12 cellular contexts compared by ENCODE assay signal in genomic region chr9:3477236-3477834, GRCh38. TPM values are rescaled to one million over a fixed set of nuclear protein-coding genes. Genes with fewer than 3 reads are reported as not detected.
DNase-seq lines count a peak whose midpoint lies in the region; ATAC-seq and TF ChIP-seq lines count a peak whose summit lies in the region.
"Had no signal": no experiment of that assay in that cellular context is flagged by ENCODE, and none has a peak within 500 bp of the region (broad histone marks: within the 10 kb centered on the region; RNA-seq: fewer than 3 reads in every experiment).

No MANE protein-coding gene starts in this region.

- H3K9me3 Mint-ChIP-seq in CD4-positive, alpha-beta T cell, result no peaks in the 10 kb centered on the region
- H3K9me3 Mint-ChIP-seq in nephron progenitor cell (peaks cover 21% of the 10 kb centered on the region), HFFc6 (no peaks in the 10 kb centered on the region; the same call in 1 of the 2 replicates)
- H3K9me3 Mint-ChIP-seq: WTC11 had no signal

- POLR2A ChIA-PET in CD4-positive, alpha-beta T cell (lab: Charles Lee), result interaction anchor here (1.0 to 6.7 kb wide), 6 partner anchors 9 to 633 kb away, joined by 3 to 115 read pairs (median 5); partner anchors contain the start of genes PUM3 and RFX3

- intact Hi-C loops in CD4-positive, alpha-beta T cell (cut with DNase I, micrococcal nuclease), result loop anchor here in 1 of 2 experiments (1.0 kb wide), 1 partner anchor 49 kb away; the partner anchor contains the start of gene RFX3

- no peaks in the 10 kb centered on the region for H3K36me3 ChIP-seq in effector memory CD4-positive, alpha-beta T cell (ENCODE audit: control insufficient read depth, insufficient read depth, low read length)
- H3K36me3 ChIP-seq: ascending aorta, heart right ventricle had no signal

- H3K27me3 Mint-ChIP-seq in CD4-positive, alpha-beta T cell, result no peaks in the 10 kb centered on the region
- H3K27me3 Mint-ChIP-seq in nephron progenitor cell (ENCODE audit: low read depth, poor library complexity), result no peaks in the 10 kb centered on the region
- no peaks in the 10 kb centered on the region; the same call in 1 of the 2 replicates for H3K27me3 Mint-ChIP-seq in HFFc6 (ENCODE audit: insufficient read depth)

- no peaks in the 10 kb centered on the region for H3K27me3 ChIP-seq in CD4-positive, alpha-beta T cell (ENCODE audit: control insufficient read depth, insufficient read depth, low read length)
- no peaks in the 10 kb centered on the region for H3K27me3 ChIP-seq in effector memory CD4-positive, alpha-beta T cell (replicated peaks; ENCODE audit: control insufficient read depth, insufficient read depth, low read length, poor library complexity, severe bottlenecking)
- H3K27me3 ChIP-seq: ascending aorta, heart right ventricle had no signal

- peaks cover 17% of the 10 kb centered on the region for H3K36me3 Mint-ChIP-seq in CD4-positive, alpha-beta T cell (ENCODE audit: low read depth)
- peaks cover 55% of the 10 kb centered on the region for H3K36me3 Mint-ChIP-seq in nephron progenitor cell (ENCODE audit: low read depth)
- peaks cover 15% of the 10 kb centered on the region for H3K36me3 Mint-ChIP-seq in HFFc6 (ENCODE audit: low read depth)
- H3K36me3 Mint-ChIP-seq: WTC11 had no signal

- peak overlapping the region; percentile 54 for H3K4me3 ChIP-seq in effector memory CD4-positive, alpha-beta T cell (ENCODE audit: insufficient read depth, low read depth, low read length, poor library complexity, severe bottlenecking)
- H3K4me3 ChIP-seq: ascending aorta, heart right ventricle had no signal

- no peak for TF ChIP-seq CTCF in CD4-positive, alpha-beta T cell (IDR thresholded peaks at IDR 0.05)
- TF ChIP-seq CTCF in nephron progenitor cell (IDR thresholded peaks at IDR 0.05) (no peak), HFFc6 (IDR thresholded peaks at IDR 0.05) (no peak)

- H3K4me1 Mint-ChIP-seq in CD4-positive, alpha-beta T cell (ENCODE audit: low read depth), result peaks cover 73% of the 10 kb centered on the region
- peaks cover 18% of the 10 kb centered on the region for H3K4me1 Mint-ChIP-seq in nephron progenitor cell
- peaks cover 31% of the 10 kb centered on the region for H3K4me1 Mint-ChIP-seq in HFFc6 (ENCODE audit: low read depth)

- no peak for DNase-seq in CD4-positive, alpha-beta T cell
- DNase-seq in MV-4-11 (lab: John Stamatoyannopoulos, UW) (peak; percentile 5), hypothalamus (lab: John Stamatoyannopoulos, UW) (no peak), nephron progenitor cell (no peak), HFFc6 (no peak), cerebellar cortex (ENCODE audit: low spot score) (no peak)
- DNase-seq in effector memory CD4-positive, alpha-beta T cell, result no peak
- DNase-seq: heart right ventricle, SHP77 treated with DMSO at 0.1 percent for 48 hours had no signal

- ATAC-seq in CD4-positive, alpha-beta T cell (ENCODE audit: poor library complexity), result peak; percentile 32
- peak; percentile 35 for ATAC-seq in GM18867 (IDR thresholded peaks at IDR 0.05; ENCODE audit: unreplicated experiment)
- ATAC-seq: heart right ventricle, WTC11 had no signal

- no peak overlapping the region for H3K27ac ChIP-seq in CD4-positive, alpha-beta T cell (ENCODE audit: low read depth, low read length)
- peak overlapping the region; percentile 74 for H3K27ac ChIP-seq in effector memory CD4-positive, alpha-beta T cell (ENCODE audit: insufficient read depth, low read length, poor library complexity, severe bottlenecking)
- H3K27ac ChIP-seq: ascending aorta had no signal

- no peaks in the 10 kb centered on the region for H3K9me3 ChIP-seq in CD4-positive, alpha-beta T cell (ENCODE audit: control insufficient read depth, low read length)
- H3K9me3 ChIP-seq in effector memory CD4-positive, alpha-beta T cell (ENCODE audit: control insufficient read depth, low read length), result no peaks in the 10 kb centered on the region

- peak overlapping the region; percentile 85 for H3K4me3 Mint-ChIP-seq in CD4-positive, alpha-beta T cell
- no peak overlapping the region for H3K4me3 Mint-ChIP-seq in nephron progenitor cell
- H3K4me3 Mint-ChIP-seq in HFFc6, result no peak overlapping the region
- H3K4me3 Mint-ChIP-seq: WTC11 had no signal

- peak overlapping the region; percentile 88 for H3K27ac Mint-ChIP-seq in CD4-positive, alpha-beta T cell
- no peak overlapping the region for H3K27ac Mint-ChIP-seq in nephron progenitor cell
- no peak overlapping the region for H3K27ac Mint-ChIP-seq in HFFc6

- CTCF ChIA-PET in CD4-positive, alpha-beta T cell (lab: Charles Lee), result interaction anchor here (1.8 to 2.6 kb wide), 2 partner anchors 10 to 51 kb away, joined by 5 to 8 read pairs; no protein-coding TSS in a partner anchor

- H3K4me1 ChIP-seq in effector memory CD4-positive, alpha-beta T cell (ENCODE audit: control insufficient read depth, insufficient read depth, low read length, poor library complexity, severe bottlenecking), result peaks cover 12% of the 10 kb centered on the region
- H3K4me1 ChIP-seq: ascending aorta had no signal

RNA-seq across cellular contexts. Expression of gene RFX3, which starts 48.5 kb away (rescaled TPM):
- 10 to 100 TPM; 22.9 to 24.8 TPM for total RNA-seq in CD4-positive, alpha-beta T cell
- 1 to 10 TPM; 2.8 to 4.2 (median 3.5) TPM for total RNA-seq in HFFc6 (2021; fragmentation: NEBNext Ultra II Directional; extraction: Animal tissue kit (Norgen Biotek cat#: 25700))

Comparison
In these comparisons a context has a peak if more than half of its experiments do, and no peak if none do; other contexts are left out.
1. RNA of gene RFX3, which starts 48.5 kb away (total RNA-seq): 22.9 to 24.8 TPM in CD4-positive, alpha-beta T cell; 2.8 to 4.2 TPM in HFFc6; every median in the first group is over 4 times any median in the second.